ENCODE assay signal across 8 cellular contexts in the genomic region with DNA sequence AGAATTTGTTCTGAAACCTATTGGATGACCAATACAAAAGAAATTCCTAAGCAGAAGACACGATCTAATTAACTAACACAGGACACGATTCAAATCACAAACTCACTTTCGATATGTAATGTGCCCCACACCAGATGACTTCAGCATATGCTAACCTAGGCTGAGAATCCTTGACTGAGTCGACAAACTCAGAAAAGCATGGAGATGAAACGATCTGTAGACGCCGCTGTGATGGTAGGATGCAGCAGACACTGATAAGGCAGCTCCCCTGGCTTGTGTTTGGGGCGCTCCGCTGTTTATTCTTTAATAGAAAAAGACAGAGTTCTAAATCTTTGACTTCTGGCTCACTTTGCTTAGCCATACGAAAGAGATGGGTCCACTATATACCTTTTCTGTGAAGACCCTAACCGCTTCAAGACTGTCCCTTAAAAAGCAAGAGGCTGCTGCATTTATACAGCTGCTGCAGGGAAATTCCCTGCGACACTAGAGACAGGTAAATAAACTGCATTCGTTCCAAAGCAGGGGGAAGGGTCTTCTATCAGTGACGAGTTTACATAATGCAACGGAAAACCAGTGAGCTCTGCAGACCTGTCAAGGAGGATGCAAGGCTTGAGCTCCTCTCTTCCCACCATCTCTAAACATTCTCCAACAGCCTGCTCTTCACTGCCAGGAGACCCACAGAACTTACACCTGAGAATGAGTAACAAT. TPM values are rescaled to one million over a fixed set of nuclear protein-coding genes. Genes with fewer than 3 reads are reported as not detected.
DNase-seq lines count a peak whose midpoint lies in the region; ATAC-seq and TF ChIP-seq lines count a peak whose summit lies in the region.

No MANE protein-coding gene starts in this region.

- H3K4me3 ChIP-seq in fibroblast of mammary gland (ENCODE audit: control insufficient read depth, low read depth, low read length) (peak overlapping the region; percentile 95), prostate gland (peak overlapping the region; percentile 55 to 59)

- no peaks in the 10 kb centered on the region for H3K27me3 ChIP-seq in prostate gland (replicated peaks; ENCODE audit: insufficient read depth)

- TF ChIP-seq CTCF in fibroblast of mammary gland (conservative IDR thresholded peaks at IDR 0.05; ENCODE audit: control insufficient read depth, insufficient read depth, low read depth, low read length) (no peak), prostate gland (IDR thresholded peaks at IDR 0.05) (no peak)

- H3K36me3 ChIP-seq in prostate gland: no peaks in the 10 kb centered on the region

- no peaks in the 10 kb centered on the region for H3K9me3 ChIP-seq in prostate gland

- DNase-seq in activated CD4-positive, alpha-beta T cell treated with anti-CD3 and anti-CD28 coated beads for 48 hours: peak; percentile 18
- no peak for DNase-seq in activated CD4-positive, alpha-beta T cell treated with anti-CD3 and anti-CD28 coated beads, Interleukin-2, amount 50 U/mL, for 1 hour
- DNase-seq in fibroblast of mammary gland (ENCODE audit: low read depth) (peak; percentile 28), prostate gland (ENCODE audit: low spot score) (no peak), T-helper 9 cell (no peak)
- no peak for DNase-seq in activated CD4-positive, CD25-positive, alpha-beta regulatory T cell treated with anti-CD3 and anti-CD28 coated beads, Interleukin-2, amount 50 U/mL, for 72 hours

- peaks cover 5% of the 10 kb centered on the region for H3K4me1 ChIP-seq in prostate gland (replicated peaks)

- no peak for TF ChIP-seq POLR2A in prostate gland (IDR thresholded peaks at IDR 0.05)

- intact Hi-C loops in prostate gland (cut with DNase I): loop anchor here (5.0 kb wide), 1 partner anchor 102 kb away; no protein-coding TSS in a partner anchor

- peak overlapping the region; percentile 91 to 94 for H3K27ac ChIP-seq in prostate gland

- WGBS in prostate gland: 17% methylated on average over 15 of the region's 15 CpGs

- ATAC-seq in SK-N-SH treated with all-trans-retinoic acid at 6 μM for 48 hours (peak; percentile 14), GM18520 (IDR thresholded peaks at IDR 0.05; ENCODE audit: unreplicated experiment) (no peak)

TF ChIP-seq in SK-N-SH treated with all-trans-retinoic acid at 6 μM for 48 hours, 23 proteins besides CTCF, POLR2A, EP300 and RAD21:
- TF ChIP-seq GLIS3 (CRISPR knock-in tag; IDR thresholded peaks at IDR 0.05) (no peak), ZNF565 (CRISPR knock-in tag; conservative IDR thresholded peaks at IDR 0.05; ENCODE audit: low read depth) (no peak), TCF4 (CRISPR knock-in tag; IDR thresholded peaks at IDR 0.05; ENCODE audit: borderline replicate concordance) (no peak), ZNF70 (CRISPR knock-in tag; IDR thresholded peaks at IDR 0.05) (no peak), SNAI2 (CRISPR knock-in tag; IDR thresholded peaks at IDR 0.05) (no peak), ARNTL (CRISPR knock-in tag; IDR thresholded peaks at IDR 0.05; ENCODE audit: borderline replicate concordance, low read depth) (no peak), CSDC2 (CRISPR knock-in tag; IDR thresholded peaks at IDR 0.05) (no peak), ZNF8 (CRISPR knock-in tag; IDR thresholded peaks at IDR 0.05) (no peak)
- TF ChIP-seq, protein P1, sequence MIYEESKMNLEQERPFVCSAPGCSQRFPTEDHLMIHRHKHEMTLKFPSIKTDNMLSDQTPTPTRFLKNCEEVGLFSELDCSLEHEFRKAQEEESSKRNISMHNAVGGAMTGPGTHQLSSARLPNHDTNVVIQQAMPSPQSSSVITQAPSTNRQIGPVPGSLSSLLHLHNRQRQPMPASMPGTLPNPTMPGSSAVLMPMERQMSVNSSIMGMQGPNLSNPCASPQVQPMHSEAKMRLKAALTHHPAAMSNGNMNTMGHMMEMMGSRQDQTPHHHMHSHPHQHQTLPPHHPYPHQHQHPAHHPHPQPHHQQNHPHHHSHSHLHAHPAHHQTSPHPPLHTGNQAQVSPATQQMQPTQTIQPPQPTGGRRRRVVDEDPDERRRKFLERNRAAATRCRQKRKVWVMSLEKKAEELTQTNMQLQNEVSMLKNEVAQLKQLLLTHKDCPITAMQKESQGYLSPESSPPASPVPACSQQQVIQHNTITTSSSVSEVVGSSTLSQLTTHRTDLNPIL (CRISPR knock-in tag; IDR thresholded peaks at IDR 0.05; ENCODE audit: low read depth): no peak
- TF ChIP-seq, protein P2, sequence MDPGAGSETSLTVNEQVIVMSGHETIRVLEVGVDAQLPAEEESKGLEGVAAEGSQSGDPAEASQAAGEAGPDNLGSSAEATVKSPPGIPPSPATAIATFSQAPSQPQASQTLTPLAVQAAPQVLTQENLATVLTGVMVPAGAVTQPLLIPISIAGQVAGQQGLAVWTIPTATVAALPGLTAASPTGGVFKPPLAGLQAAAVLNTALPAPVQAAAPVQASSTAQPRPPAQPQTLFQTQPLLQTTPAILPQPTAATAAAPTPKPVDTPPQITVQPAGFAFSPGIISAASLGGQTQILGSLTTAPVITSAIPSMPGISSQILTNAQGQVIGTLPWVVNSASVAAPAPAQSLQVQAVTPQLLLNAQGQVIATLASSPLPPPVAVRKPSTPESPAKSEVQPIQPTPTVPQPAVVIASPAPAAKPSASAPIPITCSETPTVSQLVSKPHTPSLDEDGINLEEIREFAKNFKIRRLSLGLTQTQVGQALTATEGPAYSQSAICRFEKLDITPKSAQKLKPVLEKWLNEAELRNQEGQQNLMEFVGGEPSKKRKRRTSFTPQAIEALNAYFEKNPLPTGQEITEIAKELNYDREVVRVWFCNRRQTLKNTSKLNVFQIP (CRISPR knock-in tag; IDR thresholded peaks at IDR 0.05; ENCODE audit: borderline replicate concordance, low read depth): no peak

RNA-seq across cellular contexts. Expression of a gene that starts 0.9 kb away (rescaled TPM):
- 10 to 100 TPM; 63.6 to 67.0 TPM for total RNA-seq in prostate gland

RNA-seq across cellular contexts. Expression of a gene that starts 21.8 kb away (rescaled TPM):
- total RNA-seq in prostate gland: 10 to 100 TPM; 25.1 to 35.9 TPM

RNA-seq across cellular contexts. Expression of a gene that starts 22.0 kb away (rescaled TPM):
- total RNA-seq in prostate gland: 10 to 100 TPM; 53.2 to 58.2 TPM

RNA-seq across cellular contexts. Expression of a gene that starts 56.1 kb away (rescaled TPM):
- total RNA-seq in prostate gland: 10 to 100 TPM; 48.3 to 71.5 TPM

Comparison
In these comparisons a context has a peak if more than half of its experiments do, and no peak if none do; other contexts are left out.
1. DNase-seq: peak in activated CD4-positive, alpha-beta T cell treated with anti-CD3 and anti-CD28 coated beads for 48 hours (single experiment) and fibroblast of mammary gland (single experiment); none in activated CD4-positive, alpha-beta T cell treated with anti-CD3 and anti-CD28 coated beads, Interleukin-2, amount 50 U/mL, for 1 hour (single experiment), prostate gland (single experiment), activated CD4-positive, CD25-positive, alpha-beta regulatory T cell treated with anti-CD3 and anti-CD28 coated beads, Interleukin-2, amount 50 U/mL, for 72 hours (single experiment) and T-helper 9 cell (single experiment).